In genomic region chr5:77620404-77620803, GRCh38 we compare ENCODE assay signal across 14 cellular contexts. TPM values are rescaled to one million over a fixed set of nuclear protein-coding genes. Genes with fewer than 3 reads are reported as not detected.
DNase-seq lines count a peak whose midpoint lies in the region; ATAC-seq and TF ChIP-seq lines count a peak whose summit lies in the region.
"Had no signal": no experiment of that assay in that cellular context is flagged by ENCODE, and none has a peak within 500 bp of the region (broad histone marks: within the 10 kb centered on the region; RNA-seq: fewer than 3 reads in every experiment).

No MANE protein-coding gene starts in this region.

- H3K4me1 ChIP-seq in foreskin keratinocyte, result no peaks in the 10 kb centered on the region

- peaks cover 75% of the 10 kb centered on the region for H3K27me3 ChIP-seq in foreskin keratinocyte

- peak; percentile 26 for TF ChIP-seq CTCF in GM12873 (IDR thresholded peaks at IDR 0.05; ENCODE audit: insufficient read depth, low read depth, low read length, missing control alignments)
- TF ChIP-seq CTCF in foreskin keratinocyte (conservative IDR thresholded peaks at IDR 0.05), result peak; percentile 52

- H3K27ac ChIP-seq in foreskin keratinocyte, result no peak overlapping the region
- H3K27ac ChIP-seq: BLaER1 treated with 17β-estradiol and CSF1 and Interleukin-3, amounts not matched to agents 10 nM and 100 nM had no signal

- ATAC-seq in foreskin keratinocyte, result peak; percentile 88
- ATAC-seq in HG02938 (IDR thresholded peaks at IDR 0.05; ENCODE audit: unreplicated experiment), result no peak
- ATAC-seq: stimulated activated naive CD8-positive, alpha-beta T cell treated with anti-CD3 and anti-CD28 coated beads, Interleukin-15, Interleukin-2, amounts not matched to agents 100 U/mL and 50 U/mL, for 24 hours had no signal

- DNase-seq in COLO668 (lab: John Stamatoyannopoulos, UW; ENCODE audit: unreplicated experiment) (peak; percentile 49), NCI-H526 (lab: John Stamatoyannopoulos, UW) (peak; percentile 81 to 90), foreskin keratinocyte (peak in 1 of 2 donors; percentile 46), NK-92 (lab: John Stamatoyannopoulos, UW; ENCODE audit: unreplicated experiment) (no peak), SKM-1 treated with dmso at 0.1 percent for 144 hours (lab: John Stamatoyannopoulos, UW; ENCODE audit: unreplicated experiment) (no peak)
- DNase-seq in stimulated activated CD8-positive, alpha-beta memory T cell treated with anti-CD3 and anti-CD28 coated beads, Interleukin-4, amount 100 ng/mL, for 48 hours, result no peak
- DNase-seq: activated naive CD4-positive, alpha-beta T cell treated with anti-CD3 and anti-CD28 coated beads, Interleukin-2, amount 10 ng/mL, durations not matched to agents 7 days and 5 days; central memory CD4-positive, alpha-beta T cell; stimulated activated CD4-positive, alpha-beta T cell treated with anti-CD3 and anti-CD28 coated beads, Interleukin-4, amount 100 ng/mL, for 1 hour; stimulated activated naive CD8-positive, alpha-beta T cell treated with anti-CD3 and anti-CD28 coated beads, Interleukin-15, Interleukin-2, amounts not matched to agents 100 U/mL and 50 U/mL, for 24 hours; T-helper 9 cell had no signal

RNA-seq across cellular contexts. Expression of gene OTP, which starts 18.1 kb away (rescaled TPM):
- not detected in 2 replicates for total RNA-seq in foreskin keratinocyte
- polyA plus RNA-seq in foreskin keratinocyte, result not detected in 2 replicates

Comparison
In these comparisons a context has a peak if more than half of its experiments do, and no peak if none do; other contexts are left out.
1. DNase-seq: peak in COLO668 (single experiment) and NCI-H526 (2 of 2); none in stimulated activated CD8-positive, alpha-beta memory T cell treated with anti-CD3 and anti-CD28 coated beads, Interleukin-4, amount 100 ng/mL, for 48 hours (single experiment), NK-92 (single experiment) and SKM-1 treated with dmso at 0.1 percent for 144 hours (single experiment).